Comparison of ENCODE assay signal across 18 cellular contexts in genomic region chr4:71938776-71939175, GRCh38.
DNase-seq lines count a peak whose midpoint lies in the region; ATAC-seq and TF ChIP-seq lines count a peak whose summit lies in the region.
"Had no signal": no experiment of that assay in that cellular context is flagged by ENCODE, and none has a peak within 500 bp of the region (broad histone marks: within the 10 kb centered on the region; RNA-seq: fewer than 3 reads in every experiment).

No MANE protein-coding gene starts in this region.

- TF ChIP-seq POLR2A in right lobe of liver (IDR thresholded peaks at IDR 0.05): no peak

- DNase-seq in HT1080 (ENCODE audit: low read depth) (peak; percentile 40), astrocyte of the spinal cord (ENCODE audit: low read depth, low spot score) (peak; percentile 70), fibroblast of lung (ENCODE audit: low read depth in 2 of 2) (peak; percentile 1 to 52), kidney epithelial cell (ENCODE audit: low read depth) (peak; percentile 26), posterior vena cava (ENCODE audit: low spot score) (no peak), right lobe of liver (no peak), NOMO-1 treated with DMSO at 0.1 percent for 48 hours (lab: John Stamatoyannopoulos, UW; ENCODE audit: unreplicated experiment) (no peak)
- DNase-seq: C1 segment of cervical spinal cord; CD8-positive, alpha-beta memory T cell; DMS79; KBM-7; NCI-H1417; NCI-H187 treated with DMSO at 0.1 percent for 48 hours; NCI-H2171; NCI-H526 had no signal

- H2AFZ ChIP-seq in fibroblast of lung (ENCODE audit: low read length): no peak overlapping the region

- no peaks in the 10 kb centered on the region for H3K4me1 ChIP-seq in fibroblast of lung (ENCODE audit: control insufficient read depth, extremely low read depth, insufficient read depth, low read length)
- peaks cover 0 to 3% (median 0%) of the 10 kb centered on the region in 4 donors for H3K4me1 ChIP-seq in right lobe of liver
- H3K4me1 ChIP-seq: A549 had no signal

- intact Hi-C loops in posterior vena cava (cut with DNase I) (no loop called here), right lobe of liver (cut with DNase I) (no loop called here)

- no peak for ATAC-seq in right lobe of liver
- ATAC-seq in GM19395 (IDR thresholded peaks at IDR 0.05; ENCODE audit: unreplicated experiment): no peak
- ATAC-seq: A549, HepG2 had no signal

- H3K4me3 ChIP-seq in astrocyte of the spinal cord (ENCODE audit: low read depth, low read length): no peak overlapping the region
- no peak overlapping the region for H3K4me3 ChIP-seq in fibroblast of lung (replicated peaks in 1 of 4; ENCODE audit: control extremely low read depth in 1 of 4, insufficient read depth in 1 of 4, low read depth in 3 of 4, low read length in 4 of 4)
- no peak overlapping the region for H3K4me3 ChIP-seq in kidney epithelial cell (ENCODE audit: low read depth, low read length)
- H3K4me3 ChIP-seq in right lobe of liver: no peak overlapping the region
- H3K4me3 ChIP-seq: A549 had no signal

- H4K20me1 ChIP-seq in fibroblast of lung (ENCODE audit: control insufficient read depth, extremely low read depth, insufficient read depth, low read length): no peaks in the 10 kb centered on the region

- no peaks in the 10 kb centered on the region for H3K79me2 ChIP-seq in fibroblast of lung (ENCODE audit: control insufficient read depth, insufficient read depth, low read length)

- no peak overlapping the region for H3K9ac ChIP-seq in fibroblast of lung (ENCODE audit: insufficient read depth, low read length)

- H3K27ac ChIP-seq in fibroblast of lung (ENCODE audit: insufficient read depth, low read length): no peak overlapping the region
- H3K27ac ChIP-seq in right lobe of liver: no peak overlapping the region
- H3K27ac ChIP-seq: A549 had no signal

- H3K9me3 ChIP-seq in fibroblast of lung (ENCODE audit: control insufficient read depth, insufficient read depth, low read depth, low read length) (no peaks in the 10 kb centered on the region), right lobe of liver (no peaks in the 10 kb centered on the region)
- H3K9me3 ChIP-seq: A549 had no signal

- TF ChIP-seq CTCF in astrocyte of the spinal cord (IDR thresholded peaks at IDR 0.05; ENCODE audit: low read depth, low read length) (no peak), fibroblast of lung (conservative IDR thresholded peaks at IDR 0.05 in 1 of 2, IDR thresholded peaks at IDR 0.05 in 1 of 2; ENCODE audit: low read depth in 1 of 2, low read length in 2 of 2) (no peak), kidney epithelial cell (IDR thresholded peaks at IDR 0.05; ENCODE audit: insufficient read depth, low read length, poor library complexity, severe bottlenecking) (no peak), right lobe of liver (IDR thresholded peaks at IDR 0.05) (no peak)

- no peak overlapping the region for H3K4me2 ChIP-seq in fibroblast of lung (ENCODE audit: extremely low read depth, insufficient read depth, low read length)
- H3K4me2 ChIP-seq: A549 had no signal

- in situ Hi-C loops in astrocyte of the spinal cord (cut with HindIII; ENCODE audit: low sequenced_read_pairs): no loop called here

- no peaks in the 10 kb centered on the region for H3K36me3 ChIP-seq in fibroblast of lung (ENCODE audit: control insufficient read depth, insufficient read depth, low read length)
- no peaks in the 10 kb centered on the region for H3K36me3 ChIP-seq in kidney epithelial cell (ENCODE audit: control insufficient read depth, insufficient read depth, low read length)
- H3K36me3 ChIP-seq in right lobe of liver: no peaks in the 10 kb centered on the region

- no peaks in the 10 kb centered on the region for H3K27me3 ChIP-seq in fibroblast of lung (ENCODE audit: control insufficient read depth, insufficient read depth, low read length)
- no peaks in the 10 kb centered on the region for H3K27me3 ChIP-seq in kidney epithelial cell (ENCODE audit: control insufficient read depth, insufficient read depth, low read length)
- no peaks in the 10 kb centered on the region for H3K27me3 ChIP-seq in right lobe of liver

Comparison
In these comparisons a context has a peak if more than half of its experiments do, and no peak if none do; other contexts are left out.
1. DNase-seq: peak in HT1080 (single experiment), astrocyte of the spinal cord (single experiment), fibroblast of lung (2 of 2) and kidney epithelial cell (single experiment); none in posterior vena cava (single experiment), right lobe of liver (0 of 3) and NOMO-1 treated with DMSO at 0.1 percent for 48 hours (single experiment).